ENCODE assay signal across 9 cellular contexts in genomic region chr7:151304296-151304695, GRCh38. TPM values are rescaled to one million over a fixed set of nuclear protein-coding genes. Genes with fewer than 3 reads are reported as not detected.
DNase-seq lines count a peak whose midpoint lies in the region; ATAC-seq, FAIRE-seq and TF ChIP-seq lines count a peak whose summit lies in the region.
"Not testable (repeated sequence)": the region's sequence is repeated elsewhere in the genome, so short reads cannot be mapped to it uniquely, and the experiment has no call there.
"Had no signal": no experiment of that assay in that cellular context is flagged by ENCODE, and none has a peak within 500 bp of the region (broad histone marks: within the 10 kb centered on the region; RNA-seq: fewer than 3 reads in every experiment).

No MANE protein-coding gene starts in this region.

- DNase-seq in GM23338 (ENCODE audit: low spot score); PC-3: not testable (repeated sequence)
- peak in 1 of 2 experiments; percentile 47 for DNase-seq in H1 (ENCODE audit: low read depth in 1 of 2, low spot score in 2 of 2)
- peak; percentile 33 for DNase-seq in left lobe of liver (ENCODE audit: low spot score)
- DNase-seq in osteocyte (ENCODE audit: extremely low spot score, unreplicated experiment) = peak; percentile 66
- peak; percentile 52 to 58 for DNase-seq in vagina (ENCODE audit: extremely low spot score in 2 of 2)

- H3K27me3 ChIP-seq in GM23338 (ENCODE audit: insufficient read depth) (peaks cover 16% of the 10 kb centered on the region; the same call in 1 of the 2 replicates), PC-3 (ENCODE audit: low read length) (peaks cover 31% of the 10 kb centered on the region), H1 (replicated peaks in 1 of 4; ENCODE audit: control insufficient read depth in 3 of 4, extremely low read depth in 1 of 4, insufficient read depth in 3 of 4, low read length in 3 of 4) (peaks cover 0 to 11% (median 2%) of the 10 kb centered on the region in 4 experiments; a peak in 5 of 7 replicates)
- not testable (repeated sequence) for H3K27me3 ChIP-seq in vagina

- H3K4ac ChIP-seq in H1 (replicated peaks; ENCODE audit: insufficient read length, low read depth, low read length) = not testable (repeated sequence)

- not testable (repeated sequence) for H2BK120ac ChIP-seq in H1 (replicated peaks; ENCODE audit: low read depth, low read length)

- H3K79me1 ChIP-seq in H1 (ENCODE audit: low read depth, low read length) = not testable (repeated sequence)

- H4K91ac ChIP-seq in H1 (replicated peaks; ENCODE audit: insufficient read length, low read length) = not testable (repeated sequence)

- not testable (repeated sequence) for H3K9me2 ChIP-seq in GM23338 (ENCODE audit: insufficient read depth); PC-3 (replicated peaks; ENCODE audit: low read length)

- peak overlapping the region; percentile 71; the same call in 2 of the 3 replicates for H3K4me3 Mint-ChIP-seq in GM23338
- peak overlapping the region; percentile 55 for H3K4me3 Mint-ChIP-seq in activated T-helper 17 cell treated with anti-CD3 and anti-CD28 coated beads, Interleukin-2, amount 50 U/mL, for 72 hours
- not testable (repeated sequence) for H3K4me3 Mint-ChIP-seq in osteocyte (ENCODE audit: unreplicated experiment)

- H3K56ac ChIP-seq in H1 (replicated peaks; ENCODE audit: insufficient read length, low read depth, low read length) = not testable (repeated sequence)

- not testable (repeated sequence) for H3K23ac ChIP-seq in H1 (ENCODE audit: insufficient read length)

- not testable (repeated sequence) for H3K79me2 ChIP-seq in GM23338 (replicated peaks; ENCODE audit: insufficient read depth); PC-3 (ENCODE audit: low read length); H1 (ENCODE audit: control insufficient read depth in 1 of 2, insufficient read depth in 2 of 2, low read length in 2 of 2)

- H3K4me1 Mint-ChIP-seq in GM23338 = peaks cover 11% of the 10 kb centered on the region; the same call in 2 of the 3 replicates
- H3K4me1 Mint-ChIP-seq in activated T-helper 17 cell treated with anti-CD3 and anti-CD28 coated beads, Interleukin-2, amount 50 U/mL, for 72 hours = not testable (repeated sequence)
- peaks cover 11% of the 10 kb centered on the region for H3K4me1 Mint-ChIP-seq in osteocyte (ENCODE audit: unreplicated experiment)

- H2BK20ac ChIP-seq in H1 (ENCODE audit: low read length) = not testable (repeated sequence)

- CTCF ChIA-PET in PC-3 (lab: Charles Lee) = interaction anchor here (0.6 to 0.7 kb wide), 3 partner anchors 18 to 191 kb away, joined by 3 to 4 read pairs (median 3); no protein-coding TSS in a partner anchor
- CTCF ChIA-PET in H1 (lab: Charles Lee; ENCODE audit: partially characterized antibody) = interaction anchor here (0.6 to 4.7 kb wide), 26 partner anchors 10 to 317 kb away, joined by 3 to 37 read pairs (median 4); no protein-coding TSS in a partner anchor

- H4K8ac ChIP-seq in H1 (ENCODE audit: extremely low read depth, insufficient read depth, low read length) = not testable (repeated sequence)

- FAIRE-seq in H1 (lab: Jason Lieb, UNC) = not testable (repeated sequence)

- H3K27ac Mint-ChIP-seq in GM23338; activated T-helper 17 cell treated with anti-CD3 and anti-CD28 coated beads, Interleukin-2, amount 50 U/mL, for 72 hours; osteocyte (ENCODE audit: unreplicated experiment): not testable (repeated sequence)

- H2BK15ac ChIP-seq in H1 (ENCODE audit: low read length) = not testable (repeated sequence)

- H4K20me1 ChIP-seq in GM23338 (replicated peaks; ENCODE audit: insufficient read depth); PC-3 (ENCODE audit: low read length); H1 (replicated peaks in 1 of 2; ENCODE audit: control insufficient read depth in 1 of 2, insufficient read depth in 2 of 2, low read length in 2 of 2): not testable (repeated sequence)

- not testable (repeated sequence) for TF ChIP-seq POLR2A in H1 (IDR thresholded peaks at IDR 0.05; ENCODE audit: control extremely low read depth in 1 of 2, low read depth in 2 of 2, low read length in 2 of 2); vagina (IDR thresholded peaks at IDR 0.05)

- H3F3A ChIP-seq in GM23338 (replicated peaks; ENCODE audit: low read depth) = peaks cover 12% of the 10 kb centered on the region; the same call in 1 of the 2 replicates
- not testable (repeated sequence) for H3F3A ChIP-seq in PC-3 (ENCODE audit: low read length, unreplicated experiment)

- TF ChIP-seq RAD21 in H1 (IDR thresholded peaks at IDR 0.05 in 1 of 2, conservative IDR thresholded peaks at IDR 0.05 in 1 of 2; ENCODE audit: low read depth in 2 of 2, low read length in 2 of 2) = not testable (repeated sequence)

- 72% methylated on average over 18 of the region's 20 CpGs; no CpG with 5 or more reads in 1 of the 2 experiments for WGBS in H1 (ENCODE audit: extremely low coverage in 1 of 2, insufficient coverage in 1 of 2, insufficient read length in 1 of 2, insufficient replicate concordance in 2 of 2, low coverage in 1 of 2, low lambda C conversion rate in 2 of 2, missing lambda C conversion rate in 1 of 2), 2 experiments

- H3K36me3 ChIP-seq in GM23338 (ENCODE audit: insufficient read depth); PC-3 (ENCODE audit: low read depth, low read length); H1 (ENCODE audit: control insufficient read depth in 2 of 4, insufficient read depth in 4 of 4, low read length in 3 of 4); vagina: not testable (repeated sequence)

- not testable (repeated sequence) for TF ChIP-seq EP300 in H1 (IDR thresholded peaks at IDR 0.05; ENCODE audit: borderline replicate concordance in 1 of 2, low read depth in 2 of 2, low read length in 2 of 2)

- not testable (repeated sequence) for H3K23me2 ChIP-seq in H1 (ENCODE audit: low read depth, low read length)

- H3K27me3 Mint-ChIP-seq in GM23338 (ENCODE audit: insufficient read depth, low read depth, poor library complexity) (peaks cover 31% of the 10 kb centered on the region), osteocyte (ENCODE audit: unreplicated experiment) (peaks cover 39% of the 10 kb centered on the region)
- peaks cover 24% of the 10 kb centered on the region for H3K27me3 Mint-ChIP-seq in activated T-helper 17 cell treated with anti-CD3 and anti-CD28 coated beads, Interleukin-2, amount 50 U/mL, for 72 hours

- H3K9me3 ChIP-seq in PC-3 (ENCODE audit: low read length); H1 (ENCODE audit: insufficient read depth in 2 of 2, low read depth in 1 of 2, low read length in 1 of 2); vagina: not testable (repeated sequence)

- peak overlapping the region; percentile 20 for H3K27ac ChIP-seq in C4-2B
- not testable (repeated sequence) for H3K27ac ChIP-seq in GM23338 (ENCODE audit: low read depth); PC-3 (ENCODE audit: low read length); H1 (ENCODE audit: low read depth, low read length); vagina

- not testable (repeated sequence) for H3K18ac ChIP-seq in H1 (ENCODE audit: extremely low read depth, low read length)

- H3K9ac ChIP-seq in PC-3 (ENCODE audit: low read length); H1 (replicated peaks in 1 of 4; ENCODE audit: extremely low read depth in 1 of 4, low read depth in 3 of 4, low read length in 3 of 4): not testable (repeated sequence)

- H2BK12ac ChIP-seq in H1 (ENCODE audit: low read depth, low read length) = not testable (repeated sequence)

- intact Hi-C loops in PC-3 (cut with micrococcal nuclease) (loop anchor here (5.0 kb wide), 2 partner anchors 57 to 132 kb away; partner anchors contain the start of gene SMARCD3), vagina (cut with DNase I) (loop anchor here (5.0 kb wide), 1 partner anchor 57 kb away; the partner anchor contains the start of gene SMARCD3)

- H3K36me3 Mint-ChIP-seq in GM23338 (ENCODE audit: low read depth); activated T-helper 17 cell treated with anti-CD3 and anti-CD28 coated beads, Interleukin-2, amount 50 U/mL, for 72 hours (ENCODE audit: low read depth); osteocyte (ENCODE audit: unreplicated experiment): not testable (repeated sequence)

- not testable (repeated sequence) for BruUV-seq in PC-3 (replicated peaks; lab: Mats Ljungman, UMichigan)

- H4K5ac ChIP-seq in H1 (ENCODE audit: insufficient read length, low read depth, low read length) = not testable (repeated sequence)

- H3K4me2 ChIP-seq in GM23338 = peak overlapping the region; percentile 32
- H3K4me2 ChIP-seq in PC-3 (ENCODE audit: low read length) = peak overlapping the region; percentile 28; the same call in 1 of the 2 replicates
- peak overlapping the region; percentile 82 to 87; a peak in 2 of 4 replicates for H3K4me2 ChIP-seq in H1 (ENCODE audit: insufficient read depth in 1 of 2, low read depth in 2 of 2, low read length in 2 of 2)

- H2AK5ac ChIP-seq in H1 (ENCODE audit: low read depth, low read length) = not testable (repeated sequence)

- not testable (repeated sequence) for TF ChIP-seq CTCF in C4-2B (conservative IDR thresholded peaks at IDR 0.05); GM23338 (conservative IDR thresholded peaks at IDR 0.05; ENCODE audit: low read depth in 2 of 2); PC-3 (conservative IDR thresholded peaks at IDR 0.05; ENCODE audit: low read depth, low read length); H1 (IDR thresholded peaks at IDR 0.05; ENCODE audit: control extremely low read depth in 1 of 3, insufficient read depth in 1 of 3, low read depth in 1 of 3, low read length in 3 of 3); osteocyte (IDR thresholded peaks at IDR 0.05)
- peak in 1 of 3 experiments; percentile 7 for TF ChIP-seq CTCF in vagina (IDR thresholded peaks at IDR 0.05)

- H3K4me3 ChIP-seq in GM23338 (peak overlapping the region; percentile 42), H1 (ENCODE audit: extremely low read depth in 1 of 4, insufficient read depth in 2 of 4, low read depth in 3 of 4, low read length in 4 of 4) (peak overlapping the region in 1 of 4 experiments; percentile 55; a peak in 3 of 8 replicates)
- H3K4me3 ChIP-seq in PC-3 (ENCODE audit: low read length); vagina: not testable (repeated sequence)

- H3K9me3 Mint-ChIP-seq in GM23338; activated T-helper 17 cell treated with anti-CD3 and anti-CD28 coated beads, Interleukin-2, amount 50 U/mL, for 72 hours; osteocyte (ENCODE audit: unreplicated experiment): not testable (repeated sequence)

- ATAC-seq in GM23338 = peak; percentile 3; the same call in 1 of the 3 replicates
- not testable (repeated sequence) for ATAC-seq in PC-3; activated T-helper 17 cell treated with anti-CD3 and anti-CD28 coated beads, Interleukin-2, amount 50 U/mL, for 72 hours (replicated peaks); left lobe of liver

- POLR2A ChIA-PET in PC-3 (lab: Charles Lee; ENCODE audit: unreplicated experiment) = not testable (repeated sequence)
- POLR2A ChIA-PET in H1 (lab: Charles Lee; ENCODE audit: partially characterized antibody) = interaction anchor here (1.3 to 1.8 kb wide), 3 partner anchors 37 to 58 kb away, joined by 3 to 6 read pairs (median 6); partner anchors contain the start of gene NUB1

- H3K14ac ChIP-seq in H1 (ENCODE audit: insufficient read length) = not testable (repeated sequence)

- H2AFZ ChIP-seq in GM23338; PC-3 (ENCODE audit: low read length); H1 (ENCODE audit: low read length): not testable (repeated sequence)

- not testable (repeated sequence) for H3K4me1 ChIP-seq in GM23338 (ENCODE audit: insufficient read depth); PC-3 (ENCODE audit: insufficient read depth, low read length); H1 (replicated peaks in 1 of 4; ENCODE audit: control insufficient read depth in 3 of 4, insufficient read depth in 4 of 4, low read length in 3 of 4); vagina

- H2BK5ac ChIP-seq in H1 (ENCODE audit: low read depth, low read length) = not testable (repeated sequence)

RNA-seq across cellular contexts. Expression of gene NUB1, which starts 37.3 kb away (rescaled TPM):
- total RNA-seq in GM23338 (2014; rRNA removed; shearing (Covaris generic)) = 31.8 and 32.4 TPM in 2 replicates
- 40.7 and 42.3 TPM in 2 replicates for polyA plus RNA-seq in GM23338 (2016; fragmentation: Nextera tagmentation; extraction: Ambion mirVana)
- 40.1 and 47.0 TPM in 2 replicates for total RNA-seq in PC-3 (2014; rRNA removed)
- total RNA-seq in activated T-helper 17 cell treated with anti-CD3 and anti-CD28 coated beads, Interleukin-2, amount 50 U/mL, for 72 hours = 10 to 100 TPM; 36.9 to 70.3 TPM
- 37.7 and 43.5 TPM in 2 replicates for total RNA-seq in H1 (2021; fragmentation: NEBNext Ultra II Directional; extraction: Animal tissue kit (Norgen Biotek cat#: 25700))
- polyA plus RNA-seq in H1 (2011; rRNA removed) = 20.5 and 22.1 TPM in 2 replicates
- polyA plus RNA-seq in H1 (2011; cell fraction: cytosol; rRNA removed) = 26.7 TPM
- polyA plus RNA-seq in H1 (2011; cell fraction: nucleus; rRNA removed) = 28.6 TPM
- polyA plus RNA-seq in H1 (2012, experiment 1 of 2) = 26.1 to 56.9 TPM (median 28.7 TPM) in 4 replicates
- polyA plus RNA-seq in H1 (2012, experiment 2 of 2) = 8.2 TPM
- polyA plus RNA-seq in H1 (2013, experiment 1 of 2) = 42.6 TPM
- 43.8 TPM for polyA plus RNA-seq in H1 (2013, experiment 2 of 2)
- polyA minus RNA-seq in H1 (2011; rRNA and poly(A)+ RNA removed) = 21.8 and 23.6 TPM in 2 replicates
- 16.0 TPM for polyA minus RNA-seq in H1 (2011; cell fraction: cytosol; rRNA and poly(A)+ RNA removed)
- polyA minus RNA-seq in H1 (2011; cell fraction: nucleus; rRNA and poly(A)+ RNA removed) = 21.4 TPM
- 19.0 TPM for total RNA-seq in left lobe of liver
- total RNA-seq in osteocyte = 61.7 and 63.0 TPM in 2 replicates
- 46.2 TPM for total RNA-seq in vagina

RNA-seq across cellular contexts. Expression of gene SMARCD3, which starts 55.8 kb away (rescaled TPM):
- 2.2 and 3.3 TPM in 2 replicates for total RNA-seq in GM23338 (2014; rRNA removed; shearing (Covaris generic))
- 2.7 and 4.0 TPM in 2 replicates for polyA plus RNA-seq in GM23338 (2016; fragmentation: Nextera tagmentation; extraction: Ambion mirVana)
- 8.6 and 9.1 TPM in 2 replicates for total RNA-seq in PC-3 (2014; rRNA removed)
- 10 to 100 TPM in 1 of 2 donors, 1 to 10 TPM in 1; 1.3 to 11.8 TPM for total RNA-seq in activated T-helper 17 cell treated with anti-CD3 and anti-CD28 coated beads, Interleukin-2, amount 50 U/mL, for 72 hours
- total RNA-seq in H1 (2021; fragmentation: NEBNext Ultra II Directional; extraction: Animal tissue kit (Norgen Biotek cat#: 25700)) = 3.0 and 4.6 TPM in 2 replicates
- polyA plus RNA-seq in H1 (2011; rRNA removed) = 5.6 and 6.2 TPM in 2 replicates
- polyA plus RNA-seq in H1 (2011; cell fraction: cytosol; rRNA removed) = 4.5 TPM
- 15.3 TPM for polyA plus RNA-seq in H1 (2011; cell fraction: nucleus; rRNA removed)
- 8.3 to 10.0 TPM (median 9.5 TPM) in 4 replicates for polyA plus RNA-seq in H1 (2012, experiment 1 of 2)
- 7.5 TPM for polyA plus RNA-seq in H1 (2012, experiment 2 of 2)
- 3.9 TPM for polyA plus RNA-seq in H1 (2013, experiment 1 of 2)
- 4.3 TPM for polyA plus RNA-seq in H1 (2013, experiment 2 of 2)
- 1.6 and 2.0 TPM in 2 replicates for polyA minus RNA-seq in H1 (2011; rRNA and poly(A)+ RNA removed)
- 2.9 TPM for polyA minus RNA-seq in H1 (2011; cell fraction: cytosol; rRNA and poly(A)+ RNA removed)
- 3.2 TPM for polyA minus RNA-seq in H1 (2011; cell fraction: nucleus; rRNA and poly(A)+ RNA removed)
- 2.2 TPM for total RNA-seq in left lobe of liver
- total RNA-seq in osteocyte = 88.7 and 96.9 TPM in 2 replicates
- total RNA-seq in vagina = 39.8 TPM
- total RNA-seq: B cell had no signal

Comparison
In these comparisons a context has a peak if more than half of its experiments do, and no peak if none do; other contexts are left out.
1. H3K4me2 ChIP-seq: peak in every context shown above with its lines; median percentile 84 in H1; 32 in GM23338; 28 in PC-3.